8 cellular contexts compared by ENCODE assay signal in genomic region chr9:98192503-98193335, GRCh38. TPM values are rescaled to one million over a fixed set of nuclear protein-coding genes. Genes with fewer than 3 reads are reported as not detected.
DNase-seq lines count a peak whose midpoint lies in the region; FAIRE-seq and TF ChIP-seq lines count a peak whose summit lies in the region.

Gene CORO2A (minus strand): TSS chr9:98192637. CDS start chr9:98157660, 34,977 bp downstream.

- H3K27ac ChIP-seq in angular gyrus (ENCODE audit: low read depth, low read length) (peak within 1 kb of the TSS; percentile 62), right atrium auricular region (peak within 1 kb of the TSS; percentile 52 to 69)

- H3K4me3 Mint-ChIP-seq in T-helper 1 cell treated with Interleukin-12 subunit alpha and Interleukin-12 subunit beta and Interleukin-4 antibody, amounts not matched to agents 30 μg/mL and 1 μg/mL, for 36 hours: peak within 1 kb of the TSS; percentile 79

- H3K9me3 Mint-ChIP-seq in T-helper 1 cell treated with Interleukin-12 subunit alpha and Interleukin-12 subunit beta and Interleukin-4 antibody, amounts not matched to agents 30 μg/mL and 1 μg/mL, for 36 hours: no peaks in the 10 kb centered on the region

- TF ChIP-seq CTCF in right atrium auricular region (IDR thresholded peaks at IDR 0.05): peak in 1 of 2 donors; percentile 47

- H3K4me1 Mint-ChIP-seq in T-helper 1 cell treated with Interleukin-12 subunit alpha and Interleukin-12 subunit beta and Interleukin-4 antibody, amounts not matched to agents 30 μg/mL and 1 μg/mL, for 36 hours (ENCODE audit: low read depth): peaks cover 9% of the 10 kb centered on the region

- H3K27me3 Mint-ChIP-seq in T-helper 1 cell treated with Interleukin-12 subunit alpha and Interleukin-12 subunit beta and Interleukin-4 antibody, amounts not matched to agents 30 μg/mL and 1 μg/mL, for 36 hours (ENCODE audit: low read depth): peaks cover 5% of the 10 kb centered on the region

- FAIRE-seq in urothelium cell line (lab: Jason Lieb, UNC): no peak

- H3K4me3 ChIP-seq in right atrium auricular region: peak within 1 kb of the TSS; percentile 53 to 60

- peak within 1 kb of the TSS; percentile 59 for H3K27ac Mint-ChIP-seq in T-helper 1 cell treated with Interleukin-12 subunit alpha and Interleukin-12 subunit beta and Interleukin-4 antibody, amounts not matched to agents 30 μg/mL and 1 μg/mL, for 36 hours

- H3K4me1 ChIP-seq in right atrium auricular region: peaks cover 0 to 13% of the 10 kb centered on the region in 2 donors

- DNase-seq in DMS53 treated with DMSO at 0.1 percent for 48 hours (lab: John Stamatoyannopoulos, UW; ENCODE audit: unreplicated experiment): peak; percentile 68
- peak; percentile 39 for DNase-seq in H4 (ENCODE audit: low spot score)
- peak; percentile 38 for DNase-seq in MV-4-11 (lab: John Stamatoyannopoulos, UW)
- DNase-seq in right atrium auricular region (ENCODE audit: low spot score): no peak
- DNase-seq in pulmonary artery endothelial cell (ENCODE audit: low read depth, low spot score): peak; percentile 15
- DNase-seq in urothelium cell line (ENCODE audit: low spot score): peak; percentile 96

- no peaks in the 10 kb centered on the region for H3K9me3 ChIP-seq in right atrium auricular region

- no peaks in the 10 kb centered on the region for H3K36me3 Mint-ChIP-seq in T-helper 1 cell treated with Interleukin-12 subunit alpha and Interleukin-12 subunit beta and Interleukin-4 antibody, amounts not matched to agents 30 μg/mL and 1 μg/mL, for 36 hours (ENCODE audit: low read depth)

- H3K27me3 ChIP-seq in right atrium auricular region: no peaks in the 10 kb centered on the region

- H3K36me3 ChIP-seq in right atrium auricular region: no peaks in the 10 kb centered on the region

RNA-seq across cellular contexts. Expression of gene CORO2A, which starts in this region (rescaled TPM):
- total RNA-seq in H4 (2014; rRNA removed; shearing (Covaris generic)): 2.1 and 3.0 TPM in 2 replicates
- total RNA-seq in right atrium auricular region: under 1 TPM; 0.39 to 0.44 TPM
- 0.26 and 0.49 TPM in 2 replicates for total RNA-seq in pulmonary artery endothelial cell

Comparison
In these comparisons a context has a peak if more than half of its experiments do, and no peak if none do; other contexts are left out.
1. Peak in DNase-seq in pulmonary artery endothelial cell; RNA of the gene not detected or under 1 TPM.